Comparison of ENCODE assay signal across 1 cellular context in genomic region chr6:20401403-20402180, GRCh38.
TF ChIP-seq lines count a peak whose summit lies in the region.

TSS of gene E2F3 (plus strand) at chr6:20401879. CDS start at chr6:20402233, 354 bp downstream.

TF ChIP-seq in K562, 482 proteins besides CTCF, POLR2A, EP300 and RAD21 (continued from another document and continues in another):
- TF ChIP-seq ZBTB49 (CRISPR knock-in tag; IDR thresholded peaks at IDR 0.05; ENCODE audit: borderline replicate concordance) (peak; percentile 83; the same call in 1 of the 2 replicates), SAP30 (IDR thresholded peaks at IDR 0.05; ENCODE audit: borderline replicate concordance, insufficient read depth, low read depth, low read length, poor library complexity, severe bottlenecking) (peak; percentile 98), MEF2D (tag; conservative IDR thresholded peaks at IDR 0.05; ENCODE audit: low read depth) (no peak), CREB3L1 (IDR thresholded peaks at IDR 0.05; ENCODE audit: borderline replicate concordance, low read depth) (peak; percentile 32; the same call in 1 of the 2 replicates), FOSL1 (tag; conservative IDR thresholded peaks at IDR 0.05) (0 out of 2 replicates have a peak, but pooled peaks have one; percentile 26), TCF3 (CRISPR knock-in tag; IDR thresholded peaks at IDR 0.05) (0 out of 2 replicates have a peak, but pooled peaks have one; percentile 24), ZNF561 (CRISPR knock-in tag; conservative IDR thresholded peaks at IDR 0.05) (no peak), JUN (IDR thresholded peaks at IDR 0.05; ENCODE audit: borderline replicate concordance, low read depth, low read length) (no peak; the same call in 1 of the 2 replicates), JUN (CRISPR knock-in tag; IDR thresholded peaks at IDR 0.05; ENCODE audit: borderline replicate concordance) (peak; percentile 85; the same call in 1 of the 2 replicates), POLR2G (IDR thresholded peaks at IDR 0.05; ENCODE audit: low read depth, low read length) (peak; percentile 95), RBM14 (IDR thresholded peaks at IDR 0.05; ENCODE audit: borderline replicate concordance, insufficient read depth, low read depth, low read length) (no peak; the same call in 1 of the 2 replicates), RNF2 (IDR thresholded peaks at IDR 0.05) (peak; percentile 12), KDM4B (IDR thresholded peaks at IDR 0.05; ENCODE audit: borderline replicate concordance in 2 of 2, low read depth in 1 of 2) (peak in 1 of 2 experiments; percentile 61; a peak in 1 of 4 replicates), E2F4 (CRISPR knock-in tag; IDR thresholded peaks at IDR 0.05; ENCODE audit: low read depth) (peak; percentile 99), MTA3 (IDR thresholded peaks at IDR 0.05; ENCODE audit: borderline replicate concordance) (peak; percentile 59), ZZZ3 (IDR thresholded peaks at IDR 0.05) (peak; percentile 99), FOXM1 (IDR thresholded peaks at IDR 0.05; ENCODE audit: low read depth) (peak; percentile 56), FOXM1 (CRISPR knock-in tag; IDR thresholded peaks at IDR 0.05; ENCODE audit: low read depth) (peak; percentile 98), GTF2E2 (tag; IDR thresholded peaks at IDR 0.05) (peak; percentile 71), GABPB2 (CRISPR knock-in tag; conservative IDR thresholded peaks at IDR 0.05) (no peak), RB1 (IDR thresholded peaks at IDR 0.05; ENCODE audit: low read depth) (peak; percentile 100), ARID2 (IDR thresholded peaks at IDR 0.05) (no peak), CXXC5 (CRISPR knock-in tag; IDR thresholded peaks at IDR 0.05) (peak; percentile 74), CREM (IDR thresholded peaks at IDR 0.05; ENCODE audit: low read depth) (peak; percentile 39), TEAD1 (CRISPR knock-in tag; IDR thresholded peaks at IDR 0.05) (peak; percentile 44 to 79; a peak in 2 of 4 replicates), MAX (CRISPR knock-in tag; IDR thresholded peaks at IDR 0.05) (peak; percentile 42), POLR2H (tag; IDR thresholded peaks at IDR 0.05; ENCODE audit: low read depth) (peak; percentile 97), SP2 (IDR thresholded peaks at IDR 0.05; ENCODE audit: extremely low read depth, low read depth, low read length, poor library complexity, severe bottlenecking) (peak; percentile 69), NR2F6 (CRISPR knock-in tag; IDR thresholded peaks at IDR 0.05) (no peak), FUS (optimal IDR thresholded peaks at IDR 0.05; ENCODE audit: low read depth, low read length) (no peak), PKNOX1 (IDR thresholded peaks at IDR 0.05) (peak; percentile 90), HBP1 (CRISPR knock-in tag; IDR thresholded peaks at IDR 0.05) (peak; percentile 99), ZNF140 (CRISPR knock-in tag; IDR thresholded peaks at IDR 0.05) (no peak), SREBF2 (CRISPR knock-in tag; IDR thresholded peaks at IDR 0.05) (peak; percentile 97; the same call in 1 of the 2 replicates), MYBL2 (IDR thresholded peaks at IDR 0.05; ENCODE audit: low read depth) (peak; percentile 87), MYBL2 (CRISPR knock-in tag; IDR thresholded peaks at IDR 0.05; ENCODE audit: borderline replicate concordance) (no peak), LCOR (CRISPR knock-in tag; IDR thresholded peaks at IDR 0.05) (peak; percentile 100), TAF7 (tag; IDR thresholded peaks at IDR 0.05) (peak; percentile 98), RBFOX2 (IDR thresholded peaks at IDR 0.05; ENCODE audit: low read depth, low read length) (peak; percentile 98), KAT7 (CRISPR knock-in tag; IDR thresholded peaks at IDR 0.05; ENCODE audit: borderline replicate concordance) (peak; percentile 95; the same call in 1 of the 2 replicates), BRD4 (IDR thresholded peaks at IDR 0.05) (peak; percentile 99), HNRNPLL (IDR thresholded peaks at IDR 0.05; ENCODE audit: low read depth, low read length, poor library complexity, severe bottlenecking) (peak; percentile 63), GTF2B (IDR thresholded peaks at IDR 0.05; ENCODE audit: extremely low read depth, insufficient read length) (peak; percentile 89), PTBP1 (IDR thresholded peaks at IDR 0.05; ENCODE audit: low read depth, low read length) (0 out of 2 replicates have a peak, but pooled peaks have one; percentile 45), SRSF9 (IDR thresholded peaks at IDR 0.05; ENCODE audit: borderline replicate concordance, low read depth, low read length) (no peak), XRCC4 (IDR thresholded peaks at IDR 0.05; ENCODE audit: extremely low read depth, insufficient read depth, insufficient read length) (no peak), NKRF (IDR thresholded peaks at IDR 0.05; ENCODE audit: borderline replicate concordance) (peak; percentile 76), NONO (IDR thresholded peaks at IDR 0.05; ENCODE audit: low read depth in 2 of 2, low read length in 1 of 2) (peak; percentile 55 to 69; a peak in 2 of 4 replicates), ZBED1 (IDR thresholded peaks at IDR 0.05) (peak; percentile 69; the same call in 1 of the 2 replicates), FOXA3 (CRISPR knock-in tag; conservative IDR thresholded peaks at IDR 0.05 in 1 of 2, IDR thresholded peaks at IDR 0.05 in 1 of 2) (0 out of 4 replicates have a peak, but pooled peaks of 1 of the 2 experiments have one; percentile 43), MECOM (CRISPR knock-in tag; IDR thresholded peaks at IDR 0.05) (no peak), ZBTB7A (IDR thresholded peaks at IDR 0.05; ENCODE audit: borderline replicate concordance, control insufficient read depth, low read depth, low read length) (peak; percentile 49; the same call in 1 of the 2 replicates), PML (IDR thresholded peaks at IDR 0.05; ENCODE audit: low read length) (peak; percentile 94), SMARCA5 (IDR thresholded peaks at IDR 0.05) (no peak), TAF1 (IDR thresholded peaks at IDR 0.05; ENCODE audit: control insufficient read depth, extremely low read depth, insufficient read depth, low read length, severe bottlenecking) (peak; percentile 97), RFX1 (IDR thresholded peaks at IDR 0.05) (peak; percentile 99), ZEB2 (IDR thresholded peaks at IDR 0.05) (no peak), ZNF274 (IDR thresholded peaks at IDR 0.05; ENCODE audit: borderline replicate concordance, low read depth, low read length) (peak; percentile 25; the same call in 1 of the 2 replicates), SIN3B (IDR thresholded peaks at IDR 0.05; ENCODE audit: low read depth) (peak; percentile 55; the same call in 1 of the 2 replicates), PHF8 (IDR thresholded peaks at IDR 0.05; ENCODE audit: borderline replicate concordance, low read length) (peak; percentile 63), SMAD1 (IDR thresholded peaks at IDR 0.05; ENCODE audit: low read depth, low read length, partially characterized antibody) (peak; percentile 95), MNT (conservative IDR thresholded peaks at IDR 0.05) (peak; percentile 94 to 98; a peak in 2 of 4 replicates), KLF6 (CRISPR knock-in tag; IDR thresholded peaks at IDR 0.05; ENCODE audit: borderline replicate concordance) (0 out of 2 replicates have a peak, but pooled peaks have one; percentile 29), ZNF354B (CRISPR knock-in tag; IDR thresholded peaks at IDR 0.05) (no peak)
